ENCODE assay signal across 11 cellular contexts in the genomic region with DNA sequence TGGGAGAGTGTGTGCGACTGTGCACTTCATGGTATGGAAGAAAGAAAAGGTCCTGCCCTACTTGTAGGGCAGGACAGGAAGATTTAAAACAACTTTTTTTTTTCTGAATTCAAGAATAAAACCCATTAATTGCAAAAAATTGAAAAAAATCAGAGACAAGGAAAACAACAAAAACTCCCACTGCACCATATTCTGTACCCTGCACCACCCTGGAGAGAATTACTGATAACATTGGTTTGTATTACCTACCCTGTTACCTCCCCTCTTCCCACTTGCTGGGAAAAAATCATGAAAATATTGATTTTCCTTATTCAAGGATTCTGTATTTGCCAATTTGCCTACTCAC.
DNase-seq lines count a peak whose midpoint lies in the region; ATAC-seq and TF ChIP-seq lines count a peak whose summit lies in the region.
"Had no signal": no experiment of that assay in that cellular context is flagged by ENCODE, and none has a peak within 500 bp of the region (broad histone marks: within the 10 kb centered on the region; RNA-seq: fewer than 3 reads in every experiment).

No MANE protein-coding gene starts in this region.

- H4K20me1 ChIP-seq in SK-N-SH (ENCODE audit: insufficient read depth): no peaks in the 10 kb centered on the region
- H4K20me1 ChIP-seq in OCI-LY7 (ENCODE audit: insufficient read depth, low read length): no peaks in the 10 kb centered on the region

- CTCF ChIA-PET in SK-N-SH (lab: Yijun Ruan, JAX): interaction anchor here (0.6 to 1.9 kb wide), 17 partner anchors 8 to 1357 kb away, joined by 3 to 13 read pairs (median 3); no protein-coding TSS in a partner anchor
- CTCF ChIA-PET in OCI-LY7 (lab: Charles Lee; ENCODE audit: unreplicated experiment): interaction anchor here (0.6 kb wide), 1 partner anchor 45 kb away, joined by 3 read pairs; no protein-coding TSS in a partner anchor
- CTCF ChIA-PET in RWPE1 (lab: Yijun Ruan, JAX): interaction anchor here (0.6 to 2.0 kb wide), 5 partner anchors 10 to 1464 kb away, joined by 3 to 8 read pairs (median 3); no protein-coding TSS in a partner anchor

- BruUV-seq in OCI-LY7 (replicated peaks; lab: Mats Ljungman, UMichigan): no TSS peak

- H3K36me3 Mint-ChIP-seq in endothelial cell (ENCODE audit: low read depth, unreplicated experiment): peaks cover 79% of the 10 kb centered on the region
- no peaks in the 10 kb centered on the region for H3K36me3 Mint-ChIP-seq in progenitor cell of endocrine pancreas (ENCODE audit: insufficient read depth)

- H3K4me3 ChIP-seq in SK-N-SH (ENCODE audit: low read depth in 2 of 2, low read length in 1 of 2): no peak overlapping the region; a peak in 1 of 4 replicates
- no peak overlapping the region for H3K4me3 ChIP-seq in OCI-LY7 (ENCODE audit: low read depth, low read length, poor library complexity, severe bottlenecking)

- H3K4me3 Mint-ChIP-seq in endothelial cell (ENCODE audit: unreplicated experiment) (peak overlapping the region; percentile 29), progenitor cell of endocrine pancreas (ENCODE audit: low read depth) (no peak overlapping the region)

- no peak for TF ChIP-seq EP300 in SK-N-SH (IDR thresholded peaks at IDR 0.05; ENCODE audit: borderline replicate concordance in 1 of 2, low read depth in 1 of 2, low read length in 1 of 2)

- H3K36me3 ChIP-seq in SK-N-SH (replicated peaks in 1 of 2; ENCODE audit: control insufficient read depth in 1 of 2, insufficient read depth in 2 of 2, low read length in 1 of 2) (no peaks in the 10 kb centered on the region), OCI-LY7 (ENCODE audit: insufficient read depth, low read length) (no peaks in the 10 kb centered on the region)

- TF ChIP-seq CTCF in SK-N-SH (IDR thresholded peaks at IDR 0.05) (0 out of 2 replicates have a peak, but pooled peaks have one; percentile 5), OCI-LY7 (conservative IDR thresholded peaks at IDR 0.05; ENCODE audit: low read length) (0 out of 2 replicates have a peak, but pooled peaks have one; percentile 48), endothelial cell (IDR thresholded peaks at IDR 0.05; ENCODE audit: unreplicated experiment) (peak; percentile 39), progenitor cell of endocrine pancreas (IDR thresholded peaks at IDR 0.05; ENCODE audit: unreplicated experiment) (no peak), RWPE1 (conservative IDR thresholded peaks at IDR 0.05; ENCODE audit: low read depth) (no peak)

- H3K9me3 Mint-ChIP-seq in endothelial cell (ENCODE audit: unreplicated experiment): no peaks in the 10 kb centered on the region
- no peaks in the 10 kb centered on the region for H3K9me3 Mint-ChIP-seq in progenitor cell of endocrine pancreas (ENCODE audit: low read depth)

- TF ChIP-seq RAD21 in SK-N-SH (IDR thresholded peaks at IDR 0.05; ENCODE audit: low read length): no peak

- POLR2A ChIA-PET in SK-N-SH (lab: Yijun Ruan, JAX): no interaction called here
- POLR2A ChIA-PET in OCI-LY7 (lab: Charles Lee): no interaction called here
- POLR2A ChIA-PET in RWPE1 (lab: Yijun Ruan, JAX; ENCODE audit: low non-redundant PET): no interaction called here

- no peaks in the 10 kb centered on the region for H3F3A ChIP-seq in SK-N-SH (replicated peaks; ENCODE audit: insufficient read depth)

- H3K4me2 ChIP-seq in SK-N-SH: no peak overlapping the region
- H3K4me2 ChIP-seq in OCI-LY7 (ENCODE audit: low read length): no peak overlapping the region

- intact Hi-C loops in OCI-LY7 (cut with micrococcal nuclease; ENCODE audit: unreplicated experiment): no loop called here

- no peaks in the 10 kb centered on the region for H3K4me1 ChIP-seq in SK-N-SH (ENCODE audit: control insufficient read depth in 1 of 2, insufficient read depth in 2 of 2, low read depth in 1 of 2, low read length in 1 of 2)
- no peaks in the 10 kb centered on the region for H3K4me1 ChIP-seq in OCI-LY7 (ENCODE audit: insufficient read depth, low read length, poor library complexity, severe bottlenecking)

- peaks cover 27% of the 10 kb centered on the region for H3K27me3 Mint-ChIP-seq in endothelial cell (ENCODE audit: unreplicated experiment)
- H3K27me3 Mint-ChIP-seq in progenitor cell of endocrine pancreas: peaks cover 10% of the 10 kb centered on the region

- H2AFZ ChIP-seq in SK-N-SH (ENCODE audit: low read depth) (no peak overlapping the region), OCI-LY7 (ENCODE audit: low read length) (no peak overlapping the region)

- H3K27ac Mint-ChIP-seq in endothelial cell (ENCODE audit: unreplicated experiment) (peak overlapping the region; percentile 92), progenitor cell of endocrine pancreas (peak overlapping the region; percentile 54)

- H3K27ac ChIP-seq in SK-N-SH (ENCODE audit: low read depth in 2 of 2, low read length in 1 of 2) (no peak overlapping the region), OCI-LY7 (ENCODE audit: low read depth, low read length, poor library complexity, severe bottlenecking) (no peak overlapping the region), RWPE1 (no peak overlapping the region)

- DNase-seq in SK-N-SH (no peak), OCI-LY7 (ENCODE audit: low spot score) (no peak), endothelial cell (ENCODE audit: low spot score) (no peak), progenitor cell of endocrine pancreas (ENCODE audit: low spot score, unreplicated experiment) (no peak), RWPE1 (ENCODE audit: low spot score) (no peak)
- DNase-seq: KG1, NCI-H1048, NCI-H1436 treated with DMSO at 0.1 percent for 48 hours had no signal

- 9% methylated on average over 1 of the region's 1 CpG for WGBS in SK-N-SH (ENCODE audit: low lambda C conversion rate)

- H3K79me2 ChIP-seq in SK-N-SH (ENCODE audit: insufficient read depth) (no peaks in the 10 kb centered on the region), OCI-LY7 (ENCODE audit: insufficient read depth, low read depth, low read length) (no peaks in the 10 kb centered on the region)

- H3K9me3 ChIP-seq in SK-N-SH (no peaks in the 10 kb centered on the region), OCI-LY7 (ENCODE audit: low read length) (no peaks in the 10 kb centered on the region)

- H3K9me2 ChIP-seq in SK-N-SH (no peaks in the 10 kb centered on the region), OCI-LY7 (ENCODE audit: insufficient read depth, low read length) (no peaks in the 10 kb centered on the region)

- H3K9ac ChIP-seq in SK-N-SH: no peak overlapping the region

- peaks cover 11% of the 10 kb centered on the region; the same call in 1 of the 2 replicates for H3K27me3 ChIP-seq in SK-N-SH (ENCODE audit: insufficient read depth)

- peaks cover 49% of the 10 kb centered on the region for H3K4me1 Mint-ChIP-seq in endothelial cell (ENCODE audit: unreplicated experiment)
- peaks cover 11% of the 10 kb centered on the region for H3K4me1 Mint-ChIP-seq in progenitor cell of endocrine pancreas (ENCODE audit: low read depth)

- ATAC-seq in SK-N-SH treated with all-trans-retinoic acid at 6 μM for 48 hours (no peak), GM21390 (IDR thresholded peaks at IDR 0.05; ENCODE audit: unreplicated experiment) (no peak), HG03095 (IDR thresholded peaks at IDR 0.05; ENCODE audit: unreplicated experiment) (no peak)

TF ChIP-seq in SK-N-SH, 30 proteins besides CTCF, POLR2A, EP300 and RAD21:
- TF ChIP-seq SMC3 (IDR thresholded peaks at IDR 0.05; ENCODE audit: low read depth, low read length) (no peak), ELF1 (IDR thresholded peaks at IDR 0.05) (no peak), POLR2AphosphoS5 (IDR thresholded peaks at IDR 0.05; ENCODE audit: low read depth, low read length) (no peak)

TF ChIP-seq in SK-N-SH treated with all-trans-retinoic acid at 6 μM for 48 hours, 23 proteins besides CTCF, POLR2A, EP300 and RAD21:
- TF ChIP-seq CSDC2 (CRISPR knock-in tag; IDR thresholded peaks at IDR 0.05): no peak
- no peak for TF ChIP-seq GLIS3 (CRISPR knock-in tag; IDR thresholded peaks at IDR 0.05)
- no peak for TF ChIP-seq ISL1 (CRISPR knock-in tag; IDR thresholded peaks at IDR 0.05)
- no peak for TF ChIP-seq TCF4 (CRISPR knock-in tag; IDR thresholded peaks at IDR 0.05; ENCODE audit: borderline replicate concordance)
- no peak for TF ChIP-seq RARB (CRISPR knock-in tag; IDR thresholded peaks at IDR 0.05)
- no peak for TF ChIP-seq TOX (CRISPR knock-in tag; IDR thresholded peaks at IDR 0.05; ENCODE audit: borderline replicate concordance)
TF ChIP-seq in SK-N-SH treated with all-trans-retinoic acid at 6 μM for 48 hours: peak in this region for 0.

Comparison
In these comparisons a context has a peak if more than half of its experiments do, and no peak if none do; other contexts are left out.
1. CTCF ChIP-seq: peak in SK-N-SH (single experiment), OCI-LY7 (single experiment) and endothelial cell (single experiment); none in progenitor cell of endocrine pancreas (single experiment) and RWPE1 (single experiment).